8 cellular contexts compared by ENCODE assay signal in genomic region chr5:71830626-71831539, GRCh38.
DNase-seq lines count a peak whose midpoint lies in the region; ATAC-seq and TF ChIP-seq lines count a peak whose summit lies in the region.

No MANE protein-coding gene starts in this region.

- H3K9me3 ChIP-seq in esophagus squamous epithelium: peaks cover 0 to 14% (median 13%) of the 10 kb centered on the region in 3 donors

- no peaks in the 10 kb centered on the region for H3K36me3 ChIP-seq in esophagus squamous epithelium

- TF ChIP-seq CTCF in esophagus squamous epithelium (IDR thresholded peaks at IDR 0.05) (no peak), omental fat pad (IDR thresholded peaks at IDR 0.05) (no peak)

- DNase-seq in GM04503 (ENCODE audit: low read depth) (peak; percentile 76), NCI-H82 treated with DMSO at 0.1 percent for 48 hours (lab: John Stamatoyannopoulos, UW; ENCODE audit: unreplicated experiment) (peak; percentile 62), esophagus squamous epithelium (lab: John Stamatoyannopoulos, UW) (no peak), omental fat pad (ENCODE audit: low spot score) (peak; percentile 38), NOMO-1 treated with DMSO at 0.1 percent for 48 hours (lab: John Stamatoyannopoulos, UW; ENCODE audit: unreplicated experiment) (no peak)
- DNase-seq in activated naive CD4-positive, alpha-beta T cell (lab: John Stamatoyannopoulos, UW): no peak

- ATAC-seq in omental fat pad (ENCODE audit: low FRiP score) (peak; percentile 62), HG02884 (IDR thresholded peaks at IDR 0.05; ENCODE audit: unreplicated experiment) (no peak), HG03280 (IDR thresholded peaks at IDR 0.05; ENCODE audit: unreplicated experiment) (no peak)

- no peak overlapping the region for H3K4me3 ChIP-seq in esophagus squamous epithelium

- no peaks in the 10 kb centered on the region for H3K27me3 ChIP-seq in esophagus squamous epithelium

- no peak for TF ChIP-seq POLR2A in esophagus squamous epithelium (IDR thresholded peaks at IDR 0.05)

- H3K27ac ChIP-seq in esophagus squamous epithelium: peak overlapping the region in 3 of 4 donors; percentile 12 to 56 (median 31)

- WGBS in esophagus squamous epithelium, 2 donors: 58 to 65% methylated on average over 4 of the region's 4 CpGs

- peaks cover 0 to 16% (median 7%) of the 10 kb centered on the region in 3 donors for H3K4me1 ChIP-seq in esophagus squamous epithelium

- intact Hi-C loops in esophagus squamous epithelium (cut with DNase I): no loop called here

Comparison
In these comparisons a context has a peak if more than half of its experiments do, and no peak if none do; other contexts are left out.
1. DNase-seq: peak in GM04503 (single experiment), NCI-H82 treated with DMSO at 0.1 percent for 48 hours (single experiment) and omental fat pad (single experiment); none in esophagus squamous epithelium (single experiment), NOMO-1 treated with DMSO at 0.1 percent for 48 hours (single experiment) and activated naive CD4-positive, alpha-beta T cell (0 of 4).